40 cellular contexts compared by ENCODE assay signal in genomic region chr10:29287635-29288034, GRCh38. TPM values are rescaled to one million over a fixed set of nuclear protein-coding genes. Genes with fewer than 3 reads are reported as not detected.
"Had no signal": no experiment of that assay in that cellular context is flagged by ENCODE, and none has a peak within 500 bp of the region (broad histone marks: within the 10 kb centered on the region; RNA-seq: fewer than 3 reads in every experiment).

No MANE protein-coding gene starts in this region.

- H3K27ac Mint-ChIP-seq: activated CD4-positive, alpha-beta memory T cell treated with anti-CD3 and anti-CD28 coated beads, Interleukin-2, amount 10 ng/mL, durations not matched to agents 7 days and 5 days; activated CD4-positive, alpha-beta T cell treated with anti-CD3 and anti-CD28 coated beads for 36 hours; activated CD4-positive, alpha-beta T cell treated with anti-CD3 and anti-CD28 coated beads, Interleukin-2, amount 10 ng/mL, durations not matched to agents 24 days and 14 days; activated CD8-positive, alpha-beta memory T cell treated with anti-CD3 and anti-CD28 coated beads, Interleukin-2, amount 10 ng/mL, durations not matched to agents 7 days and 5 days; activated CD8-positive, alpha-beta T cell treated with anti-CD3 and anti-CD28 coated beads, Interleukin-2, amount 10 ng/mL, durations not matched to agents 7 days and 5 days; activated naive CD4-positive, alpha-beta T cell treated with anti-CD3 and anti-CD28 coated beads, Interleukin-2, amount 10 ng/mL, durations not matched to agents 7 days and 5 days; activated naive CD4-positive, alpha-beta T cell treated with anti-CD3 and anti-CD28 coated beads, Interleukin-2, amount 50 U/mL, for 24 hours; activated naive CD8-positive, alpha-beta T cell; activated naive CD8-positive, alpha-beta T cell treated with anti-CD3 and anti-CD28 coated beads, Interleukin-2, amount 10 ng/mL, durations not matched to agents 7 days and 5 days; activated naive CD8-positive, alpha-beta T cell treated with anti-CD3 and anti-CD28 coated beads, Interleukin-2, amount 50 U/mL, for 24 hours; activated T-cell treated with anti-CD3 and anti-CD28 coated beads, Interleukin-2, amount 50 U/mL, for 24 hours; activated T-helper 2 cell treated with anti-CD3 and anti-CD28 coated beads, Interferon-gamma antibody, Interleukin-2, Interleukin-4, amounts not matched to agents 10 μg/mL and 5 μg/mL and 100 μg/mL, durations not matched to agents 14 hours and 24 hours and 36 hours; brain; T-helper 1 cell treated with Interleukin-12 subunit alpha and Interleukin-12 subunit beta and Interleukin-4 antibody, amounts not matched to agents 30 μg/mL and 1 μg/mL, for 36 hours; T-helper 2 cell treated with Interferon-gamma antibody and Interleukin-4, amounts not matched to agents 5 μg/mL and 100 μg/mL, for 36 hours; WTC11 had no signal

- H3K4me1 Mint-ChIP-seq: activated CD4-positive, alpha-beta memory T cell treated with anti-CD3 and anti-CD28 coated beads, Interleukin-2, amount 10 ng/mL, durations not matched to agents 7 days and 5 days; activated CD4-positive, alpha-beta T cell treated with anti-CD3 and anti-CD28 coated beads for 36 hours; activated CD4-positive, alpha-beta T cell treated with anti-CD3 and anti-CD28 coated beads, Interleukin-2, amount 10 ng/mL, durations not matched to agents 24 days and 14 days; activated CD8-positive, alpha-beta memory T cell treated with anti-CD3 and anti-CD28 coated beads, Interleukin-2, amount 10 ng/mL, durations not matched to agents 7 days and 5 days; activated naive CD4-positive, alpha-beta T cell treated with anti-CD3 and anti-CD28 coated beads, Interleukin-2, amount 10 ng/mL, durations not matched to agents 7 days and 5 days; activated naive CD4-positive, alpha-beta T cell treated with anti-CD3 and anti-CD28 coated beads, Interleukin-2, amount 50 U/mL, for 24 hours; activated naive CD8-positive, alpha-beta T cell treated with anti-CD3 and anti-CD28 coated beads, Interleukin-2, amount 10 ng/mL, durations not matched to agents 7 days and 5 days; activated naive CD8-positive, alpha-beta T cell treated with anti-CD3 and anti-CD28 coated beads, Interleukin-2, amount 50 U/mL, for 24 hours; brain; central memory CD8-positive, alpha-beta T cell had no signal

- H3K4me1 ChIP-seq: ascending aorta had no signal

- H3K27ac ChIP-seq: ascending aorta, cardiac muscle cell, WERI-Rb-1 had no signal

- DNase-seq: activated CD4-positive, alpha-beta memory T cell treated with anti-CD3 and anti-CD28 coated beads, Interleukin-2, amount 10 ng/mL, durations not matched to agents 7 days and 5 days; activated CD4-positive, alpha-beta T cell treated with anti-CD3 and anti-CD28 coated beads for 1 hour; activated CD4-positive, alpha-beta T cell treated with anti-CD3 and anti-CD28 coated beads for 36 hours; activated CD4-positive, alpha-beta T cell treated with anti-CD3 and anti-CD28 coated beads, Interleukin-2, amount 10 ng/mL, durations not matched to agents 24 days and 14 days; activated CD4-positive, alpha-beta T cell treated with anti-CD3 and anti-CD28 coated beads, Interleukin-2, amount 50 U/mL, for 48 hours; activated CD4-positive, CD25-positive, alpha-beta regulatory T cell; activated CD8-positive, alpha-beta memory T cell treated with anti-CD3 and anti-CD28 coated beads for 24 hours; activated CD8-positive, alpha-beta memory T cell treated with anti-CD3 and anti-CD28 coated beads, Interleukin-2, amount 10 ng/mL, durations not matched to agents 7 days and 5 days; activated CD8-positive, alpha-beta memory T cell treated with anti-CD3 and anti-CD28 coated beads, Interleukin-2, amount 50 U/mL, for 48 hours; activated CD8-positive, alpha-beta T cell treated with anti-CD3 and anti-CD28 coated beads, Interleukin-2, amount 10 ng/mL, durations not matched to agents 7 days and 5 days; activated effector memory CD4-positive, alpha-beta T cell treated with Interleukin-2 at 50 U/mL for 16 hours; activated gamma-delta T cell; activated naive CD4-positive, alpha-beta T cell treated with anti-CD3 and anti-CD28 coated beads, Interleukin-2, amount 10 ng/mL, durations not matched to agents 7 days and 5 days; activated naive CD4-positive, alpha-beta T cell treated with Interleukin-2 at 50 U/mL for 16 hours; activated naive CD8-positive, alpha-beta T cell treated with anti-CD3 and anti-CD28 coated beads, Interleukin-2, amount 10 ng/mL, durations not matched to agents 7 days and 5 days; activated naive CD8-positive, alpha-beta T cell treated with anti-CD3 and anti-CD28 coated beads, Interleukin-2, amount 50 U/mL, for 24 hours; activated T-cell treated with anti-CD3 and anti-CD28 coated beads, Interleukin-2, amount 50 U/mL, for 24 hours; activated T-cell treated with anti-CD3 and anti-CD28 coated beads, Interleukin-2, amount 50 U/mL, for 48 hours; amygdala; anterior cingulate cortex; caudate nucleus; cerebellar nuclear complex; T-helper 1 cell; T-helper 2 cell; T-helper 9 cell; WERI-Rb-1 had no signal

- FAIRE-seq: bronchial epithelial cell had no signal

- H3K27me3 ChIP-seq: ascending aorta, cardiac muscle cell had no signal

- H3K9me3 ChIP-seq: ascending aorta had no signal

- H3K27me3 Mint-ChIP-seq: activated CD4-positive, alpha-beta T cell treated with anti-CD3 and anti-CD28 coated beads, Interleukin-2, amount 10 ng/mL, durations not matched to agents 24 days and 14 days had no signal

- H3K36me3 ChIP-seq: ascending aorta, cardiac muscle cell, WERI-Rb-1 had no signal

- H3K4me3 Mint-ChIP-seq: activated CD4-positive, alpha-beta memory T cell treated with anti-CD3 and anti-CD28 coated beads, Interleukin-2, amount 10 ng/mL, durations not matched to agents 7 days and 5 days; activated CD4-positive, alpha-beta T cell treated with anti-CD3 and anti-CD28 coated beads for 36 hours; activated CD4-positive, alpha-beta T cell treated with anti-CD3 and anti-CD28 coated beads, Interleukin-2, amount 10 ng/mL, durations not matched to agents 24 days and 14 days; activated CD8-positive, alpha-beta memory T cell treated with anti-CD3 and anti-CD28 coated beads, Interleukin-2, amount 10 ng/mL, durations not matched to agents 7 days and 5 days; activated CD8-positive, alpha-beta T cell treated with anti-CD3 and anti-CD28 coated beads, Interleukin-2, amount 10 ng/mL, durations not matched to agents 7 days and 5 days; activated naive CD4-positive, alpha-beta T cell treated with anti-CD3 and anti-CD28 coated beads, Interleukin-2, amount 10 ng/mL, durations not matched to agents 7 days and 5 days; activated naive CD4-positive, alpha-beta T cell treated with anti-CD3 and anti-CD28 coated beads, Interleukin-2, amount 50 U/mL, for 24 hours; activated naive CD8-positive, alpha-beta T cell; activated naive CD8-positive, alpha-beta T cell treated with anti-CD3 and anti-CD28 coated beads, Interleukin-2, amount 10 ng/mL, durations not matched to agents 7 days and 5 days; activated naive CD8-positive, alpha-beta T cell treated with anti-CD3 and anti-CD28 coated beads, Interleukin-2, amount 50 U/mL, for 24 hours; activated T-cell treated with anti-CD3 and anti-CD28 coated beads, Interleukin-2, amount 50 U/mL, for 24 hours; brain; central memory CD8-positive, alpha-beta T cell; T-helper 1 cell treated with Interleukin-12 subunit alpha and Interleukin-12 subunit beta and Interleukin-4 antibody, amounts not matched to agents 30 μg/mL and 1 μg/mL, for 36 hours; T-helper 2 cell treated with Interferon-gamma antibody and Interleukin-4, amounts not matched to agents 5 μg/mL and 100 μg/mL, for 36 hours; WTC11 had no signal

- H3K4me3 ChIP-seq: ascending aorta, cardiac muscle cell had no signal

- ATAC-seq: activated CD4-positive, alpha-beta T cell treated with anti-CD3 and anti-CD28 coated beads for 36 hours; activated CD4-positive, CD25-positive, alpha-beta regulatory T cell treated with anti-CD3 and anti-CD28 coated beads, Interleukin-2, amount 50 U/mL, for 24 hours; activated CD8-positive, alpha-beta memory T cell treated with anti-CD3 and anti-CD28 coated beads, Interleukin-2, amount 10 ng/mL, durations not matched to agents 7 days and 5 days; activated CD8-positive, alpha-beta T cell treated with anti-CD3 and anti-CD28 coated beads, Interleukin-2, amount 10 ng/mL, durations not matched to agents 7 days and 5 days; activated naive CD8-positive, alpha-beta T cell treated with anti-CD3 and anti-CD28 coated beads, Interleukin-2, amount 50 U/mL, for 24 hours; WTC11 had no signal

- H3K36me3 Mint-ChIP-seq: activated CD8-positive, alpha-beta memory T cell treated with anti-CD3 and anti-CD28 coated beads, Interleukin-2, amount 10 ng/mL, durations not matched to agents 7 days and 5 days; activated naive CD4-positive, alpha-beta T cell treated with anti-CD3 and anti-CD28 coated beads, Interleukin-2, amount 10 ng/mL, durations not matched to agents 7 days and 5 days; activated naive CD4-positive, alpha-beta T cell treated with anti-CD3 and anti-CD28 coated beads, Interleukin-2, amount 50 U/mL, for 24 hours; activated naive CD8-positive, alpha-beta T cell; activated naive CD8-positive, alpha-beta T cell treated with anti-CD3 and anti-CD28 coated beads, Interleukin-2, amount 10 ng/mL, durations not matched to agents 7 days and 5 days; brain; WTC11 had no signal

- H3K9me3 Mint-ChIP-seq: activated CD4-positive, alpha-beta memory T cell treated with anti-CD3 and anti-CD28 coated beads, Interleukin-2, amount 10 ng/mL, durations not matched to agents 7 days and 5 days; activated CD4-positive, alpha-beta T cell treated with anti-CD3 and anti-CD28 coated beads, Interleukin-2, amount 10 ng/mL, durations not matched to agents 24 days and 14 days; activated naive CD4-positive, alpha-beta T cell treated with anti-CD3 and anti-CD28 coated beads, Interleukin-2, amount 10 ng/mL, durations not matched to agents 7 days and 5 days; activated naive CD4-positive, alpha-beta T cell treated with anti-CD3 and anti-CD28 coated beads, Interleukin-2, amount 50 U/mL, for 24 hours; activated naive CD8-positive, alpha-beta T cell treated with anti-CD3 and anti-CD28 coated beads, Interleukin-2, amount 10 ng/mL, durations not matched to agents 7 days and 5 days; activated naive CD8-positive, alpha-beta T cell treated with anti-CD3 and anti-CD28 coated beads, Interleukin-2, amount 50 U/mL, for 24 hours; activated T-cell treated with anti-CD3 and anti-CD28 coated beads, Interleukin-2, amount 50 U/mL, for 24 hours; activated T-helper 2 cell treated with anti-CD3 and anti-CD28 coated beads, Interferon-gamma antibody, Interleukin-2, Interleukin-4, amounts not matched to agents 10 μg/mL and 5 μg/mL and 100 μg/mL, durations not matched to agents 14 hours and 24 hours and 36 hours; central memory CD8-positive, alpha-beta T cell; T-helper 1 cell treated with Interleukin-12 subunit alpha and Interleukin-12 subunit beta and Interleukin-4 antibody, amounts not matched to agents 30 μg/mL and 1 μg/mL, for 36 hours; T-helper 2 cell treated with Interferon-gamma antibody and Interleukin-4, amounts not matched to agents 5 μg/mL and 100 μg/mL, for 36 hours had no signal

RNA-seq across cellular contexts. Expression of gene LYZL1, which starts 1.2 kb away (rescaled TPM):
- total RNA-seq: activated CD4-positive, alpha-beta memory T cell treated with anti-CD3 and anti-CD28 coated beads, Interleukin-2, amount 10 ng/mL, durations not matched to agents 7 days and 5 days; activated CD4-positive, alpha-beta T cell treated with anti-CD3 and anti-CD28 coated beads for 36 hours; activated CD4-positive, alpha-beta T cell treated with anti-CD3 and anti-CD28 coated beads, Interleukin-2, amount 10 ng/mL, durations not matched to agents 24 days and 14 days; activated CD8-positive, alpha-beta memory T cell treated with anti-CD3 and anti-CD28 coated beads, Interleukin-2, amount 10 ng/mL, durations not matched to agents 7 days and 5 days; activated CD8-positive, alpha-beta T cell treated with anti-CD3 and anti-CD28 coated beads, Interleukin-2, amount 10 ng/mL, durations not matched to agents 7 days and 5 days; activated naive CD8-positive, alpha-beta T cell treated with anti-CD3 and anti-CD28 coated beads, Interleukin-2, amount 10 ng/mL, durations not matched to agents 7 days and 5 days; activated T-helper 2 cell treated with anti-CD3 and anti-CD28 coated beads, Interferon-gamma antibody, Interleukin-2, Interleukin-4, amounts not matched to agents 10 μg/mL and 5 μg/mL and 100 μg/mL, durations not matched to agents 14 hours and 24 hours and 36 hours; ascending aorta; bronchial epithelial cell; cardiac muscle cell; chondrocyte; WTC11 had no signal
- polyA plus RNA-seq: adipose tissue had no signal
